In genomic region chr3:14651440-14652251, GRCh38 we compare ENCODE assay signal across 1 cellular context.
A peak's percentile ranks its signal among the peaks of the same experiment; 100 is the strongest.
TF ChIP-seq lines count a peak whose summit lies in the region.

TSS of gene CCDC174 (plus strand) at chr3:14651762. CDS start at chr3:14651837, 75 bp downstream.

TF ChIP-seq in GM23338, 12 proteins besides CTCF, POLR2A, EP300 and RAD21:
- TF ChIP-seq REST (IDR thresholded peaks at IDR 0.05; ENCODE audit: unreplicated experiment) (no peak), ZNF462 (CRISPR knock-in tag; IDR thresholded peaks at IDR 0.05) (no peak), EZH2 (IDR thresholded peaks at IDR 0.05; ENCODE audit: low read depth, unreplicated experiment) (no peak), CREB1 (CRISPR knock-in tag; IDR thresholded peaks at IDR 0.05; ENCODE audit: low read depth) (peak; percentile 93), POLR2AphosphoS5 (IDR thresholded peaks at IDR 0.05; ENCODE audit: low read depth) (peak; percentile 99), ZNF331 (CRISPR knock-in tag; IDR thresholded peaks at IDR 0.05; ENCODE audit: low read depth) (no peak), NANOG (IDR thresholded peaks at IDR 0.05; ENCODE audit: borderline replicate concordance) (no peak), JUNB (IDR thresholded peaks at IDR 0.05; ENCODE audit: unreplicated experiment) (no peak), STAT1 (IDR thresholded peaks at IDR 0.05; ENCODE audit: unreplicated experiment) (no peak), EZH2phosphoT487 (IDR thresholded peaks at IDR 0.05; ENCODE audit: unreplicated experiment) (no peak), ZNF114 (CRISPR knock-in tag; IDR thresholded peaks at IDR 0.05) (peak; percentile 93; the same call in 1 of the 2 replicates), ETS1 (IDR thresholded peaks at IDR 0.05) (peak; percentile 100)
